9 cellular contexts compared by ENCODE assay signal in genomic region chr22:42180349-42180842, GRCh38. TPM values are rescaled to one million over a fixed set of nuclear protein-coding genes. Genes with fewer than 3 reads are reported as not detected.
DNase-seq lines count a peak whose midpoint lies in the region; ATAC-seq, FAIRE-seq and TF ChIP-seq lines count a peak whose summit lies in the region.
"Had no signal": no experiment of that assay in that cellular context is flagged by ENCODE, and none has a peak within 500 bp of the region (broad histone marks: within the 10 kb centered on the region; RNA-seq: fewer than 3 reads in every experiment).

No MANE protein-coding gene starts in this region.

- peaks cover 68% of the 10 kb centered on the region for H3K4me1 Mint-ChIP-seq in activated naive CD8-positive, alpha-beta T cell treated with anti-CD3 and anti-CD28 coated beads for 36 hours

- H3K4me3 ChIP-seq in breast epithelium = no peak overlapping the region
- no peak overlapping the region for H3K4me3 ChIP-seq in mammary epithelial cell (replicated peaks in 1 of 3; ENCODE audit: insufficient read depth in 1 of 3, low read depth in 2 of 3, low read length in 3 of 3)
- no peak overlapping the region for H3K4me3 ChIP-seq in left lung
- no peak overlapping the region for H3K4me3 ChIP-seq in upper lobe of right lung
- H3K4me3 ChIP-seq: BLaER1 had no signal

- H3K27me3 Mint-ChIP-seq in activated naive CD8-positive, alpha-beta T cell treated with anti-CD3 and anti-CD28 coated beads for 36 hours = no peaks in the 10 kb centered on the region

- no TSS peak for BruUV-seq in mammary epithelial cell (replicated peaks; lab: Mats Ljungman, UMichigan)

- H3K79me2 ChIP-seq in mammary epithelial cell (ENCODE audit: insufficient read depth, low read length) = peaks cover 76% of the 10 kb centered on the region

- TF ChIP-seq CTCF in breast epithelium (IDR thresholded peaks at IDR 0.05) (no peak), mammary epithelial cell (conservative IDR thresholded peaks at IDR 0.05 in 1 of 2, IDR thresholded peaks at IDR 0.05 in 1 of 2; ENCODE audit: extremely low read depth in 1 of 2, insufficient read depth in 1 of 2, low read depth in 1 of 2, low read length in 2 of 2) (no peak), left lung (IDR thresholded peaks at IDR 0.05) (no peak), upper lobe of right lung (IDR thresholded peaks at IDR 0.05) (no peak)

- dilution Hi-C loops in mammary epithelial cell (cut with HindIII; ENCODE audit: low sequenced_read_pairs) = loop anchor here (10.0 kb wide), 1 partner anchor 66 kb away; no protein-coding TSS in a partner anchor

- peaks cover 3% of the 10 kb centered on the region for H4K20me1 ChIP-seq in mammary epithelial cell (ENCODE audit: insufficient read depth, low read length)

- in situ Hi-C loops in mammary epithelial cell (cut with MboI; ENCODE audit: low sequenced_read_pairs in 2 of 2) = no loop called here

- no peak for TF ChIP-seq POLR2A in breast epithelium (IDR thresholded peaks at IDR 0.05)
- TF ChIP-seq POLR2A in H54 (IDR thresholded peaks at IDR 0.05; ENCODE audit: low read depth, low read length) = no peak

- CTCF ChIA-PET in mammary epithelial cell (lab: Charles Lee; ENCODE audit: low non-redundant PET) = no interaction called here

- H3K27ac ChIP-seq in breast epithelium (peak overlapping the region; percentile 59 to 72), mammary epithelial cell (ENCODE audit: insufficient read depth, low read depth, low read length) (no peak overlapping the region), left lung (no peak overlapping the region), upper lobe of right lung (no peak overlapping the region)
- H3K27ac ChIP-seq: BLaER1 had no signal

- no peaks in the 10 kb centered on the region for H3K9me3 Mint-ChIP-seq in activated naive CD8-positive, alpha-beta T cell treated with anti-CD3 and anti-CD28 coated beads for 36 hours

- peak overlapping the region; percentile 77 for H3K27ac Mint-ChIP-seq in activated naive CD8-positive, alpha-beta T cell treated with anti-CD3 and anti-CD28 coated beads for 36 hours

- no peak overlapping the region for H3K4me2 ChIP-seq in mammary epithelial cell (ENCODE audit: insufficient read depth, low read depth, low read length)
- H3K4me2 ChIP-seq: BLaER1 had no signal

- H3K4me1 ChIP-seq in breast epithelium (no peaks in the 10 kb centered on the region), mammary epithelial cell (ENCODE audit: insufficient read depth, low read length) (peaks cover 8% of the 10 kb centered on the region), left lung (peaks cover 4 to 8% of the 10 kb centered on the region in 2 donors), upper lobe of right lung (no peaks in the 10 kb centered on the region)

- no peak overlapping the region for H2AFZ ChIP-seq in mammary epithelial cell (ENCODE audit: low read depth, low read length)

- DNase-seq in breast epithelium (ENCODE audit: low spot score in 2 of 2) (peak in 1 of 2 donors; percentile 37), mammary epithelial cell (no peak), left lung (no peak), upper lobe of right lung (no peak), MV-4-11 (lab: John Stamatoyannopoulos, UW) (no peak), H54 (ENCODE audit: insufficient read length, low spot score) (no peak)
- DNase-seq in activated naive CD8-positive, alpha-beta T cell treated with anti-CD3 and anti-CD28 coated beads for 36 hours = peak; percentile 30

- H3K27me3 ChIP-seq in breast epithelium = no peaks in the 10 kb centered on the region
- no peaks in the 10 kb centered on the region for H3K27me3 ChIP-seq in mammary epithelial cell (ENCODE audit: insufficient read depth, low read length)
- no peaks in the 10 kb centered on the region for H3K27me3 ChIP-seq in left lung
- no peaks in the 10 kb centered on the region for H3K27me3 ChIP-seq in upper lobe of right lung
- H3K27me3 ChIP-seq: BLaER1 had no signal

- no peaks in the 10 kb centered on the region for H3K9me3 ChIP-seq in breast epithelium
- no peaks in the 10 kb centered on the region for H3K9me3 ChIP-seq in mammary epithelial cell (replicated peaks; ENCODE audit: insufficient read depth, low read length)
- H3K9me3 ChIP-seq in left lung = no peaks in the 10 kb centered on the region
- no peaks in the 10 kb centered on the region for H3K9me3 ChIP-seq in upper lobe of right lung
- H3K9me3 ChIP-seq: BLaER1 had no signal

- FAIRE-seq in H54 (lab: Jason Lieb, UNC) = no peak

- intact Hi-C loops in breast epithelium (cut with DNase I; ENCODE audit: low total_unique reads) (no loop called here), mammary epithelial cell (cut with micrococcal nuclease) (no loop called here), left lung (cut with DNase I) (no loop called here), upper lobe of right lung (cut with DNase I) (no loop called here)

- H3K36me3 ChIP-seq in breast epithelium (no peaks in the 10 kb centered on the region), mammary epithelial cell (ENCODE audit: insufficient read depth, low read length) (peaks cover 4% of the 10 kb centered on the region), left lung (no peaks in the 10 kb centered on the region), upper lobe of right lung (no peaks in the 10 kb centered on the region)

- H3K4me3 Mint-ChIP-seq in activated naive CD8-positive, alpha-beta T cell treated with anti-CD3 and anti-CD28 coated beads for 36 hours = peak overlapping the region; percentile 9

- 25% methylated on average over 6 of the region's 6 CpGs for WGBS in mammary epithelial cell (ENCODE audit: low coverage, missing lambda C conversion rate)

- H3K36me3 Mint-ChIP-seq in activated naive CD8-positive, alpha-beta T cell treated with anti-CD3 and anti-CD28 coated beads for 36 hours = peaks cover 31% of the 10 kb centered on the region

- H3K9ac ChIP-seq in mammary epithelial cell (ENCODE audit: insufficient read depth, low read length) = no peak overlapping the region
- H3K9ac ChIP-seq: BLaER1 had no signal

- peak; percentile 73 for ATAC-seq in left lung
- ATAC-seq in upper lobe of right lung = peak; percentile 66
- ATAC-seq in HG03159 (IDR thresholded peaks at IDR 0.05; ENCODE audit: unreplicated experiment) = no peak

RNA-seq across cellular contexts. Expression of gene CYP2D6, which starts 49.8 kb away (rescaled TPM):
- 1 to 10 TPM in 1 of 3 donors, under 1 TPM in 2; 0.16 to 2.0 (median 0.73) TPM for total RNA-seq in breast epithelium
- 1 to 10 TPM; 1.0 to 2.7 TPM for total RNA-seq in mammary epithelial cell
- 0.32 TPM for polyA plus RNA-seq in mammary epithelial cell
- not detected for polyA minus RNA-seq in mammary epithelial cell
- total RNA-seq in activated naive CD8-positive, alpha-beta T cell treated with anti-CD3 and anti-CD28 coated beads for 36 hours = 1 to 10 TPM; 1.6 to 2.4 TPM
- 1 to 10 TPM in 1 of 2 donors, under 1 TPM in 1; 0.96 to 1.1 TPM for total RNA-seq in left lung
- 1.0 TPM for total RNA-seq in upper lobe of right lung

Comparison
In these comparisons a context has a peak if more than half of its experiments do, and no peak if none do; other contexts are left out.
1. H3K27ac ChIP-seq: peak in breast epithelium (2 of 2); none in mammary epithelial cell (single experiment), left lung (0 of 2) and upper lobe of right lung (single experiment).